8 cellular contexts compared by ENCODE assay signal in genomic region chr20:62182469-62183425, GRCh38. TPM values are rescaled to one million over a fixed set of nuclear protein-coding genes. Genes with fewer than 3 reads are reported as not detected.
DNase-seq lines count a peak whose midpoint lies in the region; ATAC-seq, FAIRE-seq and TF ChIP-seq lines count a peak whose summit lies in the region.

Gene MTG2, plus strand, starts transcription at chr20:62183028. Its CDS starts 10,393 bp downstream, at chr20:62193421.

- H3K4me3 ChIP-seq in right cardiac atrium (ENCODE audit: low read length): peak within 1 kb of the TSS; percentile 96

- peak within 1 kb of the TSS; percentile 90 for H3K27ac ChIP-seq in right cardiac atrium (ENCODE audit: low read length)

- H3K9me3 ChIP-seq in right cardiac atrium (ENCODE audit: control insufficient read depth, low read length): no peaks in the 10 kb centered on the region

- no peaks in the 10 kb centered on the region for H3K27me3 ChIP-seq in right cardiac atrium (ENCODE audit: control insufficient read depth, insufficient read depth)

- ATAC-seq in GM18505 (IDR thresholded peaks at IDR 0.05; ENCODE audit: unreplicated experiment): peak; percentile 89
- peak; percentile 87 for ATAC-seq in HG02973 (IDR thresholded peaks at IDR 0.05; ENCODE audit: unreplicated experiment)
- peak; percentile 98 for ATAC-seq in right cardiac atrium

- peak; percentile 99 for TF ChIP-seq POLR2A in GM18505 (IDR thresholded peaks at IDR 0.05; ENCODE audit: borderline replicate concordance, extremely low read depth, insufficient read depth, insufficient read length)

- under 1% methylated on average over 96 of the region's 96 CpGs for WGBS in right cardiac atrium

- H3K4me1 ChIP-seq in right cardiac atrium (ENCODE audit: control insufficient read depth, insufficient read depth, low read length): peaks cover 8% of the 10 kb centered on the region

- peak; percentile 58 for FAIRE-seq in urothelium cell line (lab: Jason Lieb, UNC)

- DNase-seq in NCI-H1930 (lab: John Stamatoyannopoulos, UW): peak; percentile 98 to 99
- DNase-seq in anterior cingulate cortex (lab: John Stamatoyannopoulos, UW): peak; percentile 36 to 95 (median 90)
- peak; percentile 96 to 98 (median 97) for DNase-seq in right cardiac atrium
- peak; percentile 79 for DNase-seq in pulmonary artery endothelial cell (ENCODE audit: low read depth, low spot score)
- peak; percentile 100 for DNase-seq in urothelium cell line (ENCODE audit: low spot score)

- intact Hi-C loops in T-helper 2 cell treated with Interferon-gamma antibody and Interleukin-4, amounts not matched to agents 100 ng/mL and 5 ng/mL, for 36 hours (cut with micrococcal nuclease): loop anchor here (1.0 to 5.0 kb wide), 7 partner anchors 40 to 225 kb away; partner anchors contain the start of genes ADRM1, CABLES2, LSM14B and OSBPL2
- intact Hi-C loops in right cardiac atrium (cut with DNase I): loop anchor here in 3 of 4 donors (10.0 kb wide), 3 partner anchors 102 to 202 kb away; partner anchors contain the start of gene RPS21 (in 1 of the 3)

RNA-seq across cellular contexts. Expression of gene MTG2, which starts in this region (rescaled TPM):
- total RNA-seq in T-helper 2 cell treated with Interferon-gamma antibody and Interleukin-4, amounts not matched to agents 100 ng/mL and 5 ng/mL, for 36 hours: 30.9 and 33.4 TPM in 2 replicates
- total RNA-seq in right cardiac atrium (10 to 100 TPM; 20.4 to 25.7 (median 25.1) TPM), pulmonary artery endothelial cell (17.6 and 22.2 TPM in 2 replicates)
- 29.2 TPM for polyA plus RNA-seq in right cardiac atrium

Comparison
In these comparisons a context has a peak if more than half of its experiments do, and no peak if none do; other contexts are left out.
1. Peak in every context shown above with its lines: DNase-seq, ATAC-seq, H3K4me3 ChIP-seq and H3K27ac ChIP-seq.